ENCODE assay signal across 21 cellular contexts in the genomic region with DNA sequence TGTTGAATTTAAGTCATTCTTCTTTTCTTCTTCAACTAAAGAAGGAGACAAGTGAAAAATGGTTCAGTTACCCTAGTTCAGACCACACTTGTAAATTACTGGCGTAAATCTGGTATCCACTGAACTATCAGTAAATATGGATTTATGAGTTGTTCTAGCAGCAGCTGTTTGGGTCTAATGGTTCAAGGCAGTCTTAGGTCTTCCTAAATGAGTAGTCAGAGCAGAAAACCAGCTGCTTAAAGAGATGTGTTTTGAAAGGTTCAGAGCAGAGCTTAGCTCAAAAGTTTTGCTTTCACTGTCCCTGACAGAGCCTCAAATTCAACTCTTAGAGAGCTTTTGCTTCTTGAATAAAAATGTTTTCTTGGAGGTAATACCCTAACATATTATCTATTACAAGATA. TPM values are rescaled to one million over a fixed set of nuclear protein-coding genes. Genes with fewer than 3 reads are reported as not detected.
A peak's percentile ranks its signal among the peaks of the same experiment; 100 is the strongest.
DNase-seq lines count a peak whose midpoint lies in the region; ATAC-seq and TF ChIP-seq lines count a peak whose summit lies in the region.
"Had no signal": no experiment of that assay in that cellular context is flagged by ENCODE, and none has a peak within 500 bp of the region (broad histone marks: within the 10 kb centered on the region; RNA-seq: fewer than 3 reads in every experiment).

No MANE protein-coding gene starts in this region.

- no peak overlapping the region for H3K9ac ChIP-seq in MM.1S (ENCODE audit: low read length)

- H3K27me3 ChIP-seq in BJ (ENCODE audit: control insufficient read depth, insufficient read depth, low read length): no peaks in the 10 kb centered on the region
- H3K27me3 ChIP-seq in left lung: peaks cover 0 to 30% of the 10 kb centered on the region in 2 donors
- H3K27me3 ChIP-seq in stomach: peaks cover 0 to 10% (median 6%) of the 10 kb centered on the region in 3 donors
- no peaks in the 10 kb centered on the region for H3K27me3 ChIP-seq in MM.1S (replicated peaks; ENCODE audit: insufficient read depth, low read length)

- H3K4me1 ChIP-seq in left lung: no peaks in the 10 kb centered on the region
- peaks cover 0 to 23% (median 6%) of the 10 kb centered on the region in 4 donors for H3K4me1 ChIP-seq in stomach
- no peaks in the 10 kb centered on the region for H3K4me1 ChIP-seq in MM.1S (ENCODE audit: low read length)
- H3K4me1 ChIP-seq: colonic mucosa had no signal

- H3K4me3 ChIP-seq in BJ (ENCODE audit: low read depth, low read length): peak overlapping the region; percentile 26
- no peak overlapping the region for H3K4me3 ChIP-seq in left lung
- H3K4me3 ChIP-seq in stomach: no peak overlapping the region
- H3K4me3 ChIP-seq in MM.1S (ENCODE audit: low read length): no peak overlapping the region
- H3K4me3 ChIP-seq: colonic mucosa, hepatocyte had no signal

- H3K27ac ChIP-seq in left lung: peak overlapping the region in 1 of 2 donors; percentile 89
- peak overlapping the region in 3 of 5 donors; percentile 3 to 54 (median 41) for H3K27ac ChIP-seq in stomach
- no peak overlapping the region for H3K27ac ChIP-seq in RWPE1
- H3K27ac ChIP-seq in MM.1S (ENCODE audit: low read length): no peak overlapping the region
- H3K27ac ChIP-seq: colonic mucosa, epithelial cell of prostate, hepatocyte had no signal

- H2AFZ ChIP-seq in MM.1S (ENCODE audit: low read length): no peak overlapping the region
- H2AFZ ChIP-seq: hepatocyte had no signal

- H3K79me2 ChIP-seq in MM.1S (ENCODE audit: low read length): no peaks in the 10 kb centered on the region
- H3K79me2 ChIP-seq: hepatocyte had no signal

- DNase-seq in BJ (ENCODE audit: low read depth) (no peak), amniotic epithelial cell (ENCODE audit: low read depth) (peak; percentile 58), left lung (no peak), stomach (no peak), hypothalamus (lab: John Stamatoyannopoulos, UW) (no peak), RWPE1 (ENCODE audit: low spot score) (no peak), MM.1S (no peak)
- DNase-seq: amniotic stem cell; colonic mucosa; naive thymus-derived CD4-positive, alpha-beta T cell; NCI-H2081; NCI-H82; stimulated activated CD4-positive, alpha-beta T cell treated with anti-CD3 and anti-CD28 coated beads, Interleukin-2, amount 100 ng/mL, for 24 hours; SW 1271; trophoblast cell had no signal

- no peaks in the 10 kb centered on the region for H3F3A ChIP-seq in MM.1S (ENCODE audit: insufficient read depth, low read length)

- H3K9me2 ChIP-seq in MM.1S (replicated peaks; ENCODE audit: insufficient read depth, low read length): no peaks in the 10 kb centered on the region

- CTCF ChIA-PET in BJ (lab: Yijun Ruan, JAX) (interaction anchor here (1.0 to 1.6 kb wide), 4 partner anchors 18 to 199 kb away, joined by 3 to 5 read pairs (median 4); no protein-coding TSS in a partner anchor), RWPE1 (lab: Yijun Ruan, JAX) (no interaction called here)

- H3K36me3 ChIP-seq in BJ (ENCODE audit: control insufficient read depth, insufficient read depth, low read length): no peaks in the 10 kb centered on the region
- H3K36me3 ChIP-seq in left lung: no peaks in the 10 kb centered on the region
- H3K36me3 ChIP-seq in stomach: no peaks in the 10 kb centered on the region
- no peaks in the 10 kb centered on the region for H3K36me3 ChIP-seq in MM.1S (replicated peaks; ENCODE audit: insufficient read depth, low read length)
- H3K36me3 ChIP-seq: colonic mucosa had no signal

- no peak overlapping the region for H3K4me2 ChIP-seq in MM.1S (ENCODE audit: low read depth, low read length)
- H3K4me2 ChIP-seq: hepatocyte had no signal

- ATAC-seq in left lung (peak; percentile 63), HG03442 (IDR thresholded peaks at IDR 0.05; ENCODE audit: unreplicated experiment) (no peak)
- ATAC-seq: HCT116; naive thymus-derived CD4-positive, alpha-beta T cell; Panc1 had no signal

- POLR2A ChIA-PET in BJ (lab: Charles Lee) (interaction anchor here (0.6 to 0.9 kb wide), 2 partner anchors 24 to 192 kb away, joined by 4 read pairs; no protein-coding TSS in a partner anchor), RWPE1 (lab: Yijun Ruan, JAX; ENCODE audit: low non-redundant PET) (no interaction called here)

- no peak for TF ChIP-seq POLR2A in stomach (IDR thresholded peaks at IDR 0.05)

- WGBS in stomach, 5 donors: 46 to 87% (median 78%) methylated on average over 1 of the region's 1 CpG

- TF ChIP-seq CTCF in BJ (IDR thresholded peaks at IDR 0.05; ENCODE audit: insufficient read depth, low read depth, low read length) (no peak), left lung (IDR thresholded peaks at IDR 0.05) (no peak), stomach (IDR thresholded peaks at IDR 0.05) (no peak), RWPE1 (conservative IDR thresholded peaks at IDR 0.05; ENCODE audit: low read depth) (no peak), MM.1S (IDR thresholded peaks at IDR 0.05; ENCODE audit: low read length) (no peak)

- TF ChIP-seq EP300 in stomach (IDR thresholded peaks at IDR 0.05): no peak

- no peaks in the 10 kb centered on the region for H4K20me1 ChIP-seq in MM.1S (ENCODE audit: insufficient read depth, low read length)

- intact Hi-C loops in left lung (cut with DNase I): no loop called here
- intact Hi-C loops in stomach (cut with DNase I; ENCODE audit: low total_unique reads): no loop called here

- H3K9me3 ChIP-seq in left lung (no peaks in the 10 kb centered on the region), stomach (no peaks in the 10 kb centered on the region), MM.1S (replicated peaks; ENCODE audit: insufficient read depth, low read length) (no peaks in the 10 kb centered on the region)
- H3K9me3 ChIP-seq: colonic mucosa had no signal

RNA-seq across cellular contexts. Expression of gene VGLL3, which starts 5.5 kb away (rescaled TPM):
- 59.3 and 98.8 TPM in 2 replicates for polyA plus RNA-seq in BJ (2011; rRNA removed)
- 124 and 226 TPM in 2 replicates for polyA minus RNA-seq in BJ (2011; rRNA and poly(A)+ RNA removed)
- 10 to 100 TPM; 33.1 to 55.3 TPM for total RNA-seq in left lung
- total RNA-seq in stomach: 10 to 100 TPM in 3 of 5 donors, 1 to 10 TPM in 2; 5.5 to 23.7 (median 14.7) TPM
- 1 to 10 TPM in 2 of 3 donors, under 1 TPM in 1; 0.60 to 1.4 (median 1.2) TPM for polyA plus RNA-seq in stomach
- total RNA-seq: activated T-helper 1 cell treated with anti-CD3 and anti-CD28 coated beads, Interleukin-12 subunit alpha, Interleukin-12 subunit beta, Interleukin-2, Interleukin-4 antibody, amounts not matched to agents 30 ng/mL and 10 ng/mL and 1 ng/mL, durations not matched to agents 14 hours and 24 hours and 36 hours had no signal
- polyA plus RNA-seq: naive thymus-derived CD4-positive, alpha-beta T cell had no signal

Comparison
In these comparisons a context has a peak if more than half of its experiments do, and no peak if none do; other contexts are left out.
1. H3K27ac ChIP-seq: peak in stomach (3 of 5); none in RWPE1 (single experiment) and MM.1S (single experiment).